Comparison of ENCODE assay signal across 9 cellular contexts in genomic region chr7:16754869-16755317, GRCh38. TPM values are rescaled to one million over a fixed set of nuclear protein-coding genes. Genes with fewer than 3 reads are reported as not detected.
DNase-seq lines count a peak whose midpoint lies in the region; ATAC-seq and TF ChIP-seq lines count a peak whose summit lies in the region.
"Had no signal": no experiment of that assay in that cellular context is flagged by ENCODE, and none has a peak within 500 bp of the region (broad histone marks: within the 10 kb centered on the region; RNA-seq: fewer than 3 reads in every experiment).

No MANE protein-coding gene starts in this region.

- H3K27me3 ChIP-seq in left ventricle myocardium inferior (ENCODE audit: low read depth), result no peaks in the 10 kb centered on the region

- peaks cover 2% of the 10 kb centered on the region for H3K36me3 Mint-ChIP-seq in activated naive CD8-positive, alpha-beta T cell

- DNase-seq in left ventricle myocardium inferior, result no peak
- DNase-seq in Right ventricle myocardium superior, result no peak
- peak; percentile 13 for DNase-seq in left kidney (ENCODE audit: low read depth, low spot score)
- DNase-seq in glomerular visceral epithelial cell (ENCODE audit: extremely low spot score), result no peak
- DNase-seq in NCI-H446 treated with DMSO at 0.1 percent for 48 hours (lab: John Stamatoyannopoulos, UW), result no peak

- H3K4me3 ChIP-seq in left ventricle myocardium inferior, result peak overlapping the region; percentile 89
- peak overlapping the region; percentile 64 for H3K4me3 ChIP-seq in urinary bladder (ENCODE audit: low read depth, low read length)

- intact Hi-C loops in left ventricle myocardium inferior (cut with micrococcal nuclease) (no loop called here), Right ventricle myocardium superior (cut with DNase I) (no loop called here)

- WGBS in urinary bladder, result 66% methylated on average over 5 of the region's 5 CpGs

- no peaks in the 10 kb centered on the region for H3K9me3 ChIP-seq in left ventricle myocardium inferior (replicated peaks)

- no peaks in the 10 kb centered on the region for H3K9me3 Mint-ChIP-seq in activated naive CD8-positive, alpha-beta T cell (ENCODE audit: low read depth)

- H3K4me1 ChIP-seq in left ventricle myocardium inferior (peaks cover 33% of the 10 kb centered on the region), urinary bladder (ENCODE audit: insufficient read depth) (no peaks in the 10 kb centered on the region)

- TF ChIP-seq CTCF in left ventricle myocardium inferior (IDR thresholded peaks at IDR 0.05; ENCODE audit: borderline replicate concordance), result no peak

- peaks cover 14% of the 10 kb centered on the region for H3K27me3 Mint-ChIP-seq in activated naive CD8-positive, alpha-beta T cell

- H3K27ac ChIP-seq in left ventricle myocardium inferior (replicated peaks), result peak overlapping the region; percentile 81
- H3K27ac ChIP-seq in urinary bladder (ENCODE audit: low read depth), result no peak overlapping the region
- H3K27ac ChIP-seq: KMS-11 had no signal

- no peaks in the 10 kb centered on the region for H3K36me3 ChIP-seq in left ventricle myocardium inferior
- no peaks in the 10 kb centered on the region for H3K36me3 ChIP-seq in urinary bladder (ENCODE audit: insufficient read depth)

- H3K27ac Mint-ChIP-seq in activated naive CD8-positive, alpha-beta T cell, result no peak overlapping the region

- peak overlapping the region; percentile 86 for H3K4me3 Mint-ChIP-seq in activated naive CD8-positive, alpha-beta T cell

- H3K4me1 Mint-ChIP-seq in activated naive CD8-positive, alpha-beta T cell (ENCODE audit: low read depth), result peaks cover 11% of the 10 kb centered on the region

- ATAC-seq in Right ventricle myocardium superior (ENCODE audit: poor library complexity) (no peak), HG02623 (IDR thresholded peaks at IDR 0.05; ENCODE audit: unreplicated experiment) (no peak)

RNA-seq across cellular contexts. Expression of gene TSPAN13, which starts 1.3 kb away (rescaled TPM):
- total RNA-seq in left ventricle myocardium inferior (13.7 TPM), Right ventricle myocardium superior (14.8 TPM), urinary bladder (26.2 TPM)
- polyA plus RNA-seq in urinary bladder, result 38.5 TPM

RNA-seq across cellular contexts. Expression of gene AGR2, which starts 49.9 kb away (rescaled TPM):
- total RNA-seq in left ventricle myocardium inferior, result not detected
- total RNA-seq in Right ventricle myocardium superior, result not detected
- 88.3 TPM for total RNA-seq in urinary bladder
- polyA plus RNA-seq in urinary bladder, result 57.3 TPM

Comparison
In these comparisons a context has a peak if more than half of its experiments do, and no peak if none do; other contexts are left out.
1. RNA of gene AGR2, which starts 49.9 kb away (total RNA-seq): 88.3 TPM in urinary bladder (single experiment); not detected in Right ventricle myocardium superior (single experiment) and not detected in left ventricle myocardium inferior (single experiment); every median in the first group is over 10 times any median in the second.